ENCODE assay signal across 9 cellular contexts in genomic region chr2:19868224-19868623, GRCh38. TPM values are rescaled to one million over a fixed set of nuclear protein-coding genes. Genes with fewer than 3 reads are reported as not detected.
A peak's percentile ranks its signal among the peaks of the same experiment; 100 is the strongest.
DNase-seq lines count a peak whose midpoint lies in the region; ATAC-seq and TF ChIP-seq lines count a peak whose summit lies in the region.
"Had no signal": no experiment of that assay in that cellular context is flagged by ENCODE, and none has a peak within 500 bp of the region (broad histone marks: within the 10 kb centered on the region; RNA-seq: fewer than 3 reads in every experiment).

No MANE protein-coding gene starts in this region.

- no peaks in the 10 kb centered on the region for H3K36me3 ChIP-seq in mucosa of rectum (ENCODE audit: control insufficient read depth in 2 of 2, insufficient read depth in 2 of 2, low read length in 2 of 2)
- H3K36me3 ChIP-seq in mucosa of descending colon (ENCODE audit: low read depth): no peaks in the 10 kb centered on the region
- H3K36me3 ChIP-seq: thyroid gland had no signal

- peak; percentile 9 for ATAC-seq in GM21515 (IDR thresholded peaks at IDR 0.05; ENCODE audit: unreplicated experiment)
- no peak for ATAC-seq in mucosa of descending colon

- no peaks in the 10 kb centered on the region for H3K27me3 ChIP-seq in mucosa of rectum (ENCODE audit: control insufficient read depth in 2 of 2, insufficient read depth in 2 of 2, low read length in 2 of 2)
- H3K27me3 ChIP-seq: thyroid gland had no signal

- H3K4me1 ChIP-seq in mucosa of rectum (ENCODE audit: control insufficient read depth in 2 of 2, insufficient read depth in 2 of 2, low read length in 2 of 2) (peaks cover 7 to 8% of the 10 kb centered on the region in 2 donors), mucosa of descending colon (ENCODE audit: low read depth) (peaks cover 6% of the 10 kb centered on the region)

- TF ChIP-seq CTCF in AG10803 (conservative IDR thresholded peaks at IDR 0.05; ENCODE audit: low read length) (no peak), astrocyte of the cerebellum (IDR thresholded peaks at IDR 0.05; ENCODE audit: low read depth, low read length, missing control alignments) (no peak), mucosa of descending colon (IDR thresholded peaks at IDR 0.05) (no peak)

- intact Hi-C loops in mucosa of descending colon (cut with DNase I, micrococcal nuclease): loop anchor here in 1 of 2 donors (10.0 kb wide), 1 partner anchor 1473 kb away; no protein-coding TSS in a partner anchor

- DNase-seq in AG10803 (ENCODE audit: low read depth): no peak
- DNase-seq in astrocyte of the cerebellum (ENCODE audit: low read depth): no peak
- no peak for DNase-seq in stimulated activated CD4-positive, alpha-beta T cell treated with anti-CD3 and anti-CD28 coated beads, Interleukin-12 subunit alpha, Interleukin-12 subunit beta, amount 100 ng/mL, for 4 hours
- no peak for DNase-seq in stimulated activated CD4-positive, alpha-beta T cell treated with anti-CD3 and anti-CD28 coated beads, Interleukin-2, amount 100 ng/mL, for 24 hours
- no peak for DNase-seq in NCI-H2171 treated with DMSO at 0.1 percent for 48 hours (lab: John Stamatoyannopoulos, UW)
- no peak for DNase-seq in mucosa of descending colon

- no peak overlapping the region for H3K27ac ChIP-seq in mucosa of rectum (ENCODE audit: low read depth in 2 of 2, low read length in 2 of 2)
- H3K27ac ChIP-seq: thyroid gland had no signal

- H3K4me3 ChIP-seq in AG10803 (ENCODE audit: low read length): peak overlapping the region; percentile 64
- peak overlapping the region; percentile 36 for H3K4me3 ChIP-seq in astrocyte of the cerebellum (ENCODE audit: low read depth, low read length)
- H3K4me3 ChIP-seq in mucosa of rectum (ENCODE audit: low read length in 2 of 2): peak overlapping the region; percentile 64 to 69
- no peak overlapping the region for H3K4me3 ChIP-seq in mucosa of descending colon

- peak overlapping the region; percentile 5 to 18 for H3K9ac ChIP-seq in mucosa of rectum (ENCODE audit: low read depth in 1 of 2, low read length in 2 of 2)

- in situ Hi-C loops in astrocyte of the cerebellum (cut with HindIII; ENCODE audit: low sequenced_read_pairs): loop anchor here (25.0 kb wide), 1 partner anchor 506 kb away; the partner anchor contains the start of gene OSR1

- H3K9me3 ChIP-seq in mucosa of rectum (ENCODE audit: control insufficient read depth in 2 of 2, low read length in 2 of 2) (no peaks in the 10 kb centered on the region), mucosa of descending colon (no peaks in the 10 kb centered on the region)
- H3K9me3 ChIP-seq: thyroid gland had no signal

RNA-seq across cellular contexts. Expression of gene TTC32, which starts 33.6 kb away (rescaled TPM):
- total RNA-seq in mucosa of descending colon: 10 to 100 TPM; 11.1 to 15.4 (median 14.0) TPM
